21 cellular contexts compared by ENCODE assay signal in genomic region chr14:71474291-71474690, GRCh38.
DNase-seq lines count a peak whose midpoint lies in the region; FAIRE-seq and TF ChIP-seq lines count a peak whose summit lies in the region.
"Had no signal": no experiment of that assay in that cellular context is flagged by ENCODE, and none has a peak within 500 bp of the region (broad histone marks: within the 10 kb centered on the region; RNA-seq: fewer than 3 reads in every experiment).

No MANE protein-coding gene starts in this region.

- no peaks in the 10 kb centered on the region for H3K9me3 ChIP-seq in keratinocyte (ENCODE audit: control insufficient read depth, low read depth, low read length)
- H3K9me3 ChIP-seq in effector memory CD4-positive, alpha-beta T cell (ENCODE audit: control insufficient read depth, low read length) = no peaks in the 10 kb centered on the region
- H3K9me3 ChIP-seq: heart left ventricle, sigmoid colon, transverse colon had no signal

- H3K4me1 ChIP-seq in keratinocyte (ENCODE audit: control insufficient read depth, extremely low read depth, insufficient read depth, low read length) = peaks cover 28% of the 10 kb centered on the region
- H3K4me1 ChIP-seq in effector memory CD4-positive, alpha-beta T cell (ENCODE audit: control insufficient read depth, insufficient read depth, low read length, poor library complexity, severe bottlenecking) = no peaks in the 10 kb centered on the region

- peaks cover 21% of the 10 kb centered on the region for H3K79me2 ChIP-seq in keratinocyte (ENCODE audit: control insufficient read depth, insufficient read depth, low read length)

- no peak overlapping the region for H2AFZ ChIP-seq in keratinocyte (ENCODE audit: control insufficient read depth, low read length)

- peaks cover 0 to 4% of the 10 kb centered on the region in 2 experiments for H3K36me3 ChIP-seq in keratinocyte (ENCODE audit: control insufficient read depth in 2 of 2, extremely low read depth in 1 of 2, insufficient read depth in 2 of 2, low read length in 2 of 2)
- H3K36me3 ChIP-seq in effector memory CD4-positive, alpha-beta T cell (ENCODE audit: control insufficient read depth, insufficient read depth, low read length) = no peaks in the 10 kb centered on the region
- H3K36me3 ChIP-seq: heart left ventricle, sigmoid colon, transverse colon had no signal

- no peaks in the 10 kb centered on the region for H4K20me1 ChIP-seq in keratinocyte (ENCODE audit: control insufficient read depth, extremely low read depth, insufficient read depth, low read length)

- peaks cover 3% of the 10 kb centered on the region for H3K9me1 ChIP-seq in keratinocyte (ENCODE audit: control insufficient read depth, extremely low read depth, insufficient read depth, low read length)

- H3K27ac ChIP-seq in keratinocyte (ENCODE audit: control insufficient read depth, insufficient read depth, low read length) = peak overlapping the region; percentile 6
- H3K27ac ChIP-seq in effector memory CD4-positive, alpha-beta T cell (ENCODE audit: insufficient read depth, low read length, poor library complexity, severe bottlenecking) = no peak overlapping the region
- H3K27ac ChIP-seq: heart left ventricle, transverse colon had no signal

- peak overlapping the region; percentile 69 for H3K4me2 ChIP-seq in keratinocyte (ENCODE audit: control insufficient read depth, extremely low read depth, insufficient read depth, low read depth, low read length)

- no peak for TF ChIP-seq CTCF in keratinocyte (optimal IDR thresholded peaks at IDR 0.05 in 1 of 3, IDR thresholded peaks at IDR 0.05 in 1 of 3, conservative IDR thresholded peaks at IDR 0.05 in 1 of 3; ENCODE audit: extremely low read depth in 1 of 3, insufficient read depth in 2 of 3, low read length in 3 of 3)

- DNase-seq in NCI-H1417 (lab: John Stamatoyannopoulos, UW) = peak; percentile 41 to 74 (median 66)
- DNase-seq in NCI-H1417 treated with DMSO at 0.1 percent for 48 hours (lab: John Stamatoyannopoulos, UW) = no peak
- DNase-seq in NCI-H187 (lab: John Stamatoyannopoulos, UW) = peak; percentile 34 to 47
- peak; percentile 70 for DNase-seq in NCI-H748 treated with DMSO at 0.1 percent for 48 hours (lab: John Stamatoyannopoulos, UW)
- DNase-seq in keratinocyte (ENCODE audit: low read depth, low spot score) = no peak
- DNase-seq in epidermal melanocyte (ENCODE audit: insufficient read length, low spot score) = no peak
- no peak for DNase-seq in NK-92 treated with Interleukin-12 subunit alpha and Interleukin-12 subunit beta, amount 100 ng/mL, for 24 hours (lab: John Stamatoyannopoulos, UW)
- DNase-seq in effector memory CD4-positive, alpha-beta T cell = no peak
- DNase-seq: 8988T; activated CD4-positive, alpha-beta T cell treated with anti-CD3 and anti-CD28 coated beads for 1 hour; activated CD8-positive, alpha-beta memory T cell treated with anti-CD3 and anti-CD28 coated beads, Interleukin-2, amount 10 ng/mL, durations not matched to agents 7 days and 5 days; amygdala; central memory CD4-positive, alpha-beta T cell; effector memory CD8-positive, alpha-beta T cell; heart left ventricle; NCI-H526 treated with DMSO at 0.1 percent for 48 hours; sigmoid colon; stimulated activated naive CD8-positive, alpha-beta T cell treated with anti-CD3 and anti-CD28 coated beads, Interleukin-15, Interleukin-2, amounts not matched to agents 100 U/mL and 50 U/mL, for 24 hours; transverse colon had no signal

- no peaks in the 10 kb centered on the region for H3K27me3 ChIP-seq in keratinocyte (ENCODE audit: control insufficient read depth, extremely low read depth, insufficient read depth, low read length)
- no peaks in the 10 kb centered on the region for H3K27me3 ChIP-seq in effector memory CD4-positive, alpha-beta T cell (replicated peaks; ENCODE audit: control insufficient read depth, insufficient read depth, low read length, poor library complexity, severe bottlenecking)
- H3K27me3 ChIP-seq: heart left ventricle, sigmoid colon, transverse colon had no signal

- H3K9ac ChIP-seq in keratinocyte (ENCODE audit: control insufficient read depth, extremely low read depth, insufficient read depth, low read length) = no peak overlapping the region

- no peak for FAIRE-seq in keratinocyte (lab: Jason Lieb, UNC)
- FAIRE-seq: D721Med had no signal

- dilution Hi-C loops in keratinocyte (cut with MboI; ENCODE audit: extremely low pct_ligation_motif_present, low sequenced_read_pairs) = no loop called here

- H3K4me3 ChIP-seq in keratinocyte (ENCODE audit: control insufficient read depth in 2 of 3, extremely low read depth in 1 of 3, insufficient read depth in 2 of 3, low read depth in 1 of 3, low read length in 3 of 3) = peak overlapping the region in 1 of 3 experiments; percentile 9
- no peak overlapping the region for H3K4me3 ChIP-seq in effector memory CD4-positive, alpha-beta T cell (ENCODE audit: insufficient read depth, low read depth, low read length, poor library complexity, severe bottlenecking)
- H3K4me3 ChIP-seq: heart left ventricle, lung, sigmoid colon, transverse colon had no signal

Comparison
In these comparisons a context has a peak if more than half of its experiments do, and no peak if none do; other contexts are left out.
1. DNase-seq: peak in NCI-H1417 (3 of 3), NCI-H187 (2 of 2) and NCI-H748 treated with DMSO at 0.1 percent for 48 hours (single experiment); none in NCI-H1417 treated with DMSO at 0.1 percent for 48 hours (single experiment), keratinocyte (single experiment), epidermal melanocyte (single experiment), NK-92 treated with Interleukin-12 subunit alpha and Interleukin-12 subunit beta, amount 100 ng/mL, for 24 hours (single experiment) and effector memory CD4-positive, alpha-beta T cell (0 of 3).